Comparison of ENCODE assay signal across 8 cellular contexts in the genomic region with DNA sequence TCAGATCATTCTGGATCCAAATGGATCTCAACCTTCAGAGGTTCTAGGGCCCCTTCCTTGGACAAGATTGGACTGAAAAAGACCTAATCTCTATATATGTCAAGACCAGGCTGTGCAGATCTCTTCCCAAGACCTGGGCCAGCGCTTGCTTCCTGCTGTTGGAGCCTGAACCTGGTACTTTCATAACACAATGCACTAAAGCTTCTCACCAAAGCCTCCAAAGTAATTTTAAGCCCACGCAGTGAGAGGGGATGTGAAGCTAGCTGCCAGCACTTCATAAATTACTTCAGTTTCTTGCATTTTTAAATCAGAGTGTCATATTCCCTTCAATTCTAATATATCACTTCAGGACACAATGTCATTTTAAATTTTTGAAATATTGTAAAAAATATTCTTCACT. TPM values are rescaled to one million over a fixed set of nuclear protein-coding genes. Genes with fewer than 3 reads are reported as not detected.
"Had no signal": no experiment of that assay in that cellular context is flagged by ENCODE, and none has a peak within 500 bp of the region (broad histone marks: within the 10 kb centered on the region; RNA-seq: fewer than 3 reads in every experiment).

No MANE protein-coding gene starts in this region.

- H3K4me3 Mint-ChIP-seq: IgD-negative memory B cell had no signal

- H3K27ac ChIP-seq: HL-60 had no signal

- H3K4me3 ChIP-seq: K562 had no signal

- H3K4me1 Mint-ChIP-seq: IgD-negative memory B cell had no signal

- H3K27ac Mint-ChIP-seq: IgD-negative memory B cell had no signal

- DNase-seq: IMR-90, KBM-7 had no signal

- H3K27me3 Mint-ChIP-seq: IgD-negative memory B cell had no signal

RNA-seq across cellular contexts. Expression of gene LRRC30, which starts 50.7 kb away (rescaled TPM):
- total RNA-seq: HepG2, HT-29, HT1080, IMR-90, K562 had no signal
